In genomic region chr4:110622841-110623709, GRCh38 we compare ENCODE assay signal across 1 cellular context.
A peak's percentile ranks its signal among the peaks of the same experiment; 100 is the strongest.
TF ChIP-seq lines count a peak whose summit lies in the region.

PITX2 (minus strand) TSS chr4:110623077; CDS start chr4:110622460, 617 bp downstream.

TF ChIP-seq in GM12878, 131 proteins besides CTCF, POLR2A, EP300 and RAD21 (continued from another document):
- TF ChIP-seq CEBPZ (IDR thresholded peaks at IDR 0.05; ENCODE audit: low read depth, low read length) (no peak), GABPA (IDR thresholded peaks at IDR 0.05; ENCODE audit: low read depth) (no peak), CREM (IDR thresholded peaks at IDR 0.05; ENCODE audit: low read depth) (no peak), SRF (IDR thresholded peaks at IDR 0.05; ENCODE audit: low read depth in 2 of 2, low read length in 2 of 2) (no peak), SP1 (IDR thresholded peaks at IDR 0.05; ENCODE audit: low read depth, low read length) (peak; percentile 50), ATF7 (IDR thresholded peaks at IDR 0.05; ENCODE audit: low read depth) (no peak), PKNOX1 (IDR thresholded peaks at IDR 0.05) (peak; percentile 90), BMI1 (IDR thresholded peaks at IDR 0.05; ENCODE audit: borderline replicate concordance) (no peak), HCFC1 (IDR thresholded peaks at IDR 0.05; ENCODE audit: low read length) (no peak), SMAD1 (IDR thresholded peaks at IDR 0.05; ENCODE audit: low read depth, partially characterized antibody) (no peak), HDAC6 (IDR thresholded peaks at IDR 0.05; ENCODE audit: unreplicated experiment) (no peak)
- TF ChIP-seq, protein P1, sequence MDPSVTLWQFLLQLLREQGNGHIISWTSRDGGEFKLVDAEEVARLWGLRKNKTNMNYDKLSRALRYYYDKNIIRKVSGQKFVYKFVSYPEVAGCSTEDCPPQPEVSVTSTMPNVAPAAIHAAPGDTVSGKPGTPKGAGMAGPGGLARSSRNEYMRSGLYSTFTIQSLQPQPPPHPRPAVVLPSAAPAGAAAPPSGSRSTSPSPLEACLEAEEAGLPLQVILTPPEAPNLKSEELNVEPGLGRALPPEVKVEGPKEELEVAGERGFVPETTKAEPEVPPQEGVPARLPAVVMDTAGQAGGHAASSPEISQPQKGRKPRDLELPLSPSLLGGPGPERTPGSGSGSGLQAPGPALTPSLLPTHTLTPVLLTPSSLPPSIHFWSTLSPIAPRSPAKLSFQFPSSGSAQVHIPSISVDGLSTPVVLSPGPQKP (IDR thresholded peaks at IDR 0.05; ENCODE audit: low read depth, low read length), result no peak
- TF ChIP-seq, protein P2, sequence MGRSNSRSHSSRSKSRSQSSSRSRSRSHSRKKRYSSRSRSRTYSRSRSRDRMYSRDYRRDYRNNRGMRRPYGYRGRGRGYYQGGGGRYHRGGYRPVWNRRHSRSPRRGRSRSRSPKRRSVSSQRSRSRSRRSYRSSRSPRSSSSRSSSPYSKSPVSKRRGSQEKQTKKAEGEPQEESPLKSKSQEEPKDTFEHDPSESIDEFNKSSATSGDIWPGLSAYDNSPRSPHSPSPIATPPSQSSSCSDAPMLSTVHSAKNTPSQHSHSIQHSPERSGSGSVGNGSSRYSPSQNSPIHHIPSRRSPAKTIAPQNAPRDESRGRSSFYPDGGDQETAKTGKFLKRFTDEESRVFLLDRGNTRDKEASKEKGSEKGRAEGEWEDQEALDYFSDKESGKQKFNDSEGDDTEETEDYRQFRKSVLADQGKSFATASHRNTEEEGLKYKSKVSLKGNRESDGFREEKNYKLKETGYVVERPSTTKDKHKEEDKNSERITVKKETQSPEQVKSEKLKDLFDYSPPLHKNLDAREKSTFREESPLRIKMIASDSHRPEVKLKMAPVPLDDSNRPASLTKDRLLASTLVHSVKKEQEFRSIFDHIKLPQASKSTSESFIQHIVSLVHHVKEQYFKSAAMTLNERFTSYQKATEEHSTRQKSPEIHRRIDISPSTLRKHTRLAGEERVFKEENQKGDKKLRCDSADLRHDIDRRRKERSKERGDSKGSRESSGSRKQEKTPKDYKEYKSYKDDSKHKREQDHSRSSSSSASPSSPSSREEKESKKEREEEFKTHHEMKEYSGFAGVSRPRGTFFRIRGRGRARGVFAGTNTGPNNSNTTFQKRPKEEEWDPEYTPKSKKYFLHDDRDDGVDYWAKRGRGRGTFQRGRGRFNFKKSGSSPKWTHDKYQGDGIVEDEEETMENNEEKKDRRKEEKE (IDR thresholded peaks at IDR 0.05), result no peak
- TF ChIP-seq, protein P3, sequence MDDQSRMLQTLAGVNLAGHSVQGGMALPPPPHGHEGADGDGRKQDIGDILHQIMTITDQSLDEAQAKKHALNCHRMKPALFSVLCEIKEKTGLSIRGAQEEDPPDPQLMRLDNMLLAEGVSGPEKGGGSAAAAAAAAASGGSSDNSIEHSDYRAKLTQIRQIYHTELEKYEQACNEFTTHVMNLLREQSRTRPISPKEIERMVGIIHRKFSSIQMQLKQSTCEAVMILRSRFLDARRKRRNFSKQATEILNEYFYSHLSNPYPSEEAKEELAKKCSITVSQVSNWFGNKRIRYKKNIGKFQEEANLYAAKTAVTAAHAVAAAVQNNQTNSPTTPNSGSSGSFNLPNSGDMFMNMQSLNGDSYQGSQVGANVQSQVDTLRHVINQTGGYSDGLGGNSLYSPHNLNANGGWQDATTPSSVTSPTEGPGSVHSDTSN (IDR thresholded peaks at IDR 0.05; ENCODE audit: insufficient replicate concordance, low read depth, low read length), result peak; percentile 90
